In the genomic region with DNA sequence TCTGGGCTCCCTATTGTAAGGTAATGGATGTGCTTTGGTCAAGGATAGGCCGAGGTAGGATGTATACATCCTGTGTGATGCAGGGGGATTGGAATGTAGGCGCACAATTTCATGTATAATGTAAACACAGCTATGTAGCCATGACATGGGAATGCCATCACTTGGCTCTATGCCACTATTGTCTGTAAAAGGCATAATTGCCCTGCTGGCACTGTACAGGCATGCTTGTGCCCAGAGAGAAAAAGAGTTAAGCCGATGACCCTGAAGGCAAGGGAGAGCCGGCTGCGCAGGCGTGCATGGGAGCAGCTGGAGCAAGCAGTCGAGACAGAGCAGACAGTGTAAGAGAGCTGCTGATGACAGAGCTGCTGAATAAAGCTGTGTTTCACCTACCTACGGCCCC, we compare ENCODE assay signal across 23 cellular contexts.
DNase-seq lines count a peak whose midpoint lies in the region; ATAC-seq and TF ChIP-seq lines count a peak whose summit lies in the region.
"Had no signal": no experiment of that assay in that cellular context is flagged by ENCODE, and none has a peak within 500 bp of the region (broad histone marks: within the 10 kb centered on the region; RNA-seq: fewer than 3 reads in every experiment).

No MANE protein-coding gene starts in this region.

- POLR2A ChIA-PET in AG04450 (lab: Yijun Ruan, JAX), result no interaction called here

- DNase-seq in AG04450 (ENCODE audit: low read depth, low spot score) (peak; percentile 45), HS-5 (ENCODE audit: low read depth) (peak; percentile 67), SJCRH30 (peak; percentile 17 to 20), islet precursor cell (peak; percentile 63), SIG-M5 (lab: John Stamatoyannopoulos, UW) (no peak)
- DNase-seq in effector CD4-positive, alpha-beta T cell, result no peak
- DNase-seq in effector memory CD4-positive, alpha-beta T cell, result no peak
- DNase-seq: Calu3; CD4-positive, alpha-beta memory T cell; DMS79; GOT3; NCI-H1048; NCI-H1436; NCI-H2029; NCI-H2171 treated with DMSO at 0.1 percent for 48 hours; NCI-H446 treated with DMSO at 0.1 percent for 48 hours; NCI-H69; NK-92 treated with Interleukin-12 subunit alpha and Interleukin-12 subunit beta, amount 100 ng/mL, for 24 hours; OCI-M1; T-cell had no signal

- no peaks in the 10 kb centered on the region for H3K9me3 ChIP-seq in AG04450 (ENCODE audit: control insufficient read depth, insufficient read depth, low read length)
- no peaks in the 10 kb centered on the region for H3K9me3 ChIP-seq in SJCRH30 (replicated peaks)
- no peaks in the 10 kb centered on the region for H3K9me3 ChIP-seq in effector memory CD4-positive, alpha-beta T cell (ENCODE audit: control insufficient read depth, low read length)

- ATAC-seq in SK-N-SH treated with all-trans-retinoic acid at 6 μM for 48 hours, result no peak
- ATAC-seq: T-cell had no signal

- no peak for TF ChIP-seq CTCF in AG04450 (IDR thresholded peaks at IDR 0.05; ENCODE audit: low read depth, low read length)

- H3K4me1 ChIP-seq in SJCRH30, result no peaks in the 10 kb centered on the region
- H3K4me1 ChIP-seq in effector memory CD4-positive, alpha-beta T cell (ENCODE audit: control insufficient read depth, insufficient read depth, low read length, poor library complexity, severe bottlenecking), result no peaks in the 10 kb centered on the region

- CTCF ChIA-PET in AG04450 (lab: Charles Lee), result no interaction called here

- H3K27ac ChIP-seq in AG04450 (ENCODE audit: low read depth, low read length) (no peak overlapping the region), SJCRH30 (no peak overlapping the region)
- no peak overlapping the region for H3K27ac ChIP-seq in effector memory CD4-positive, alpha-beta T cell (ENCODE audit: insufficient read depth, low read length, poor library complexity, severe bottlenecking)
- H3K27ac ChIP-seq: KMS-11, SK-N-MC had no signal

- no peaks in the 10 kb centered on the region for H3K36me3 ChIP-seq in SJCRH30
- no peaks in the 10 kb centered on the region for H3K36me3 ChIP-seq in effector memory CD4-positive, alpha-beta T cell (ENCODE audit: control insufficient read depth, insufficient read depth, low read length)

- no peak overlapping the region for H3K4me3 ChIP-seq in AG04450 (ENCODE audit: low read depth, low read length)
- H3K4me3 ChIP-seq in SJCRH30, result no peak overlapping the region
- no peak overlapping the region for H3K4me3 ChIP-seq in effector memory CD4-positive, alpha-beta T cell (ENCODE audit: insufficient read depth, low read depth, low read length, poor library complexity, severe bottlenecking)
- H3K4me3 ChIP-seq: SK-N-MC had no signal

- H3K27me3 ChIP-seq in AG04450 (ENCODE audit: control insufficient read depth, insufficient read depth, low read length) (no peaks in the 10 kb centered on the region), SJCRH30 (no peaks in the 10 kb centered on the region)
- no peaks in the 10 kb centered on the region for H3K27me3 ChIP-seq in effector memory CD4-positive, alpha-beta T cell (replicated peaks; ENCODE audit: control insufficient read depth, insufficient read depth, low read length, poor library complexity, severe bottlenecking)

TF ChIP-seq in SK-N-SH treated with all-trans-retinoic acid at 6 μM for 48 hours, 23 proteins besides CTCF, POLR2A, EP300 and RAD21:
- no peak for TF ChIP-seq ESRRG (CRISPR knock-in tag; IDR thresholded peaks at IDR 0.05)
- TF ChIP-seq ZNF8 (CRISPR knock-in tag; IDR thresholded peaks at IDR 0.05), result no peak
- no peak for TF ChIP-seq ZC3H10 (CRISPR knock-in tag; IDR thresholded peaks at IDR 0.05)
- TF ChIP-seq TCF4 (CRISPR knock-in tag; IDR thresholded peaks at IDR 0.05; ENCODE audit: borderline replicate concordance), result no peak
- no peak for TF ChIP-seq GLIS3 (CRISPR knock-in tag; IDR thresholded peaks at IDR 0.05)
- TF ChIP-seq OSR1 (CRISPR knock-in tag; IDR thresholded peaks at IDR 0.05), result no peak
- no peak for TF ChIP-seq SNAI2 (CRISPR knock-in tag; IDR thresholded peaks at IDR 0.05)
- TF ChIP-seq ZNF565 (CRISPR knock-in tag; conservative IDR thresholded peaks at IDR 0.05; ENCODE audit: low read depth), result no peak
- TF ChIP-seq, protein P1, sequence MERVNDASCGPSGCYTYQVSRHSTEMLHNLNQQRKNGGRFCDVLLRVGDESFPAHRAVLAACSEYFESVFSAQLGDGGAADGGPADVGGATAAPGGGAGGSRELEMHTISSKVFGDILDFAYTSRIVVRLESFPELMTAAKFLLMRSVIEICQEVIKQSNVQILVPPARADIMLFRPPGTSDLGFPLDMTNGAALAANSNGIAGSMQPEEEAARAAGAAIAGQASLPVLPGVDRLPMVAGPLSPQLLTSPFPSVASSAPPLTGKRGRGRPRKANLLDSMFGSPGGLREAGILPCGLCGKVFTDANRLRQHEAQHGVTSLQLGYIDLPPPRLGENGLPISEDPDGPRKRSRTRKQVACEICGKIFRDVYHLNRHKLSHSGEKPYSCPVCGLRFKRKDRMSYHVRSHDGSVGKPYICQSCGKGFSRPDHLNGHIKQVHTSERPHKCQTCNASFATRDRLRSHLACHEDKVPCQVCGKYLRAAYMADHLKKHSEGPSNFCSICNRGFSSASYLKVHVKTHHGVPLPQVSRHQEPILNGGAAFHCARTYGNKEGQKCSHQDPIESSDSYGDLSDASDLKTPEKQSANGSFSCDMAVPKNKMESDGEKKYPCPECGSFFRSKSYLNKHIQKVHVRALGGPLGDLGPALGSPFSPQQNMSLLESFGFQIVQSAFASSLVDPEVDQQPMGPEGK (CRISPR knock-in tag; IDR thresholded peaks at IDR 0.05; ENCODE audit: borderline replicate concordance), result no peak
- TF ChIP-seq, protein P2, sequence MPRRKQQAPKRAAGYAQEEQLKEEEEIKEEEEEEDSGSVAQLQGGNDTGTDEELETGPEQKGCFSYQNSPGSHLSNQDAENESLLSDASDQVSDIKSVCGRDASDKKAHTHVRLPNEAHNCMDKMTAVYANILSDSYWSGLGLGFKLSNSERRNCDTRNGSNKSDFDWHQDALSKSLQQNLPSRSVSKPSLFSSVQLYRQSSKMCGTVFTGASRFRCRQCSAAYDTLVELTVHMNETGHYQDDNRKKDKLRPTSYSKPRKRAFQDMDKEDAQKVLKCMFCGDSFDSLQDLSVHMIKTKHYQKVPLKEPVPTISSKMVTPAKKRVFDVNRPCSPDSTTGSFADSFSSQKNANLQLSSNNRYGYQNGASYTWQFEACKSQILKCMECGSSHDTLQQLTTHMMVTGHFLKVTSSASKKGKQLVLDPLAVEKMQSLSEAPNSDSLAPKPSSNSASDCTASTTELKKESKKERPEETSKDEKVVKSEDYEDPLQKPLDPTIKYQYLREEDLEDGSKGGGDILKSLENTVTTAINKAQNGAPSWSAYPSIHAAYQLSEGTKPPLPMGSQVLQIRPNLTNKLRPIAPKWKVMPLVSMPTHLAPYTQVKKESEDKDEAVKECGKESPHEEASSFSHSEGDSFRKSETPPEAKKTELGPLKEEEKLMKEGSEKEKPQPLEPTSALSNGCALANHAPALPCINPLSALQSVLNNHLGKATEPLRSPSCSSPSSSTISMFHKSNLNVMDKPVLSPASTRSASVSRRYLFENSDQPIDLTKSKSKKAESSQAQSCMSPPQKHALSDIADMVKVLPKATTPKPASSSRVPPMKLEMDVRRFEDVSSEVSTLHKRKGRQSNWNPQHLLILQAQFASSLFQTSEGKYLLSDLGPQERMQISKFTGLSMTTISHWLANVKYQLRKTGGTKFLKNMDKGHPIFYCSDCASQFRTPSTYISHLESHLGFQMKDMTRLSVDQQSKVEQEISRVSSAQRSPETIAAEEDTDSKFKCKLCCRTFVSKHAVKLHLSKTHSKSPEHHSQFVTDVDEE (CRISPR knock-in tag; IDR thresholded peaks at IDR 0.05), result no peak
- TF ChIP-seq RARB (CRISPR knock-in tag; IDR thresholded peaks at IDR 0.05), result no peak
- TF ChIP-seq CSDC2 (CRISPR knock-in tag; IDR thresholded peaks at IDR 0.05), result no peak
- no peak for TF ChIP-seq CSRNP3 (CRISPR knock-in tag; IDR thresholded peaks at IDR 0.05)
- no peak for TF ChIP-seq ZFP30 (CRISPR knock-in tag; IDR thresholded peaks at IDR 0.05)
- TF ChIP-seq ARNTL (CRISPR knock-in tag; IDR thresholded peaks at IDR 0.05; ENCODE audit: borderline replicate concordance, low read depth), result no peak
- TF ChIP-seq, protein P3, sequence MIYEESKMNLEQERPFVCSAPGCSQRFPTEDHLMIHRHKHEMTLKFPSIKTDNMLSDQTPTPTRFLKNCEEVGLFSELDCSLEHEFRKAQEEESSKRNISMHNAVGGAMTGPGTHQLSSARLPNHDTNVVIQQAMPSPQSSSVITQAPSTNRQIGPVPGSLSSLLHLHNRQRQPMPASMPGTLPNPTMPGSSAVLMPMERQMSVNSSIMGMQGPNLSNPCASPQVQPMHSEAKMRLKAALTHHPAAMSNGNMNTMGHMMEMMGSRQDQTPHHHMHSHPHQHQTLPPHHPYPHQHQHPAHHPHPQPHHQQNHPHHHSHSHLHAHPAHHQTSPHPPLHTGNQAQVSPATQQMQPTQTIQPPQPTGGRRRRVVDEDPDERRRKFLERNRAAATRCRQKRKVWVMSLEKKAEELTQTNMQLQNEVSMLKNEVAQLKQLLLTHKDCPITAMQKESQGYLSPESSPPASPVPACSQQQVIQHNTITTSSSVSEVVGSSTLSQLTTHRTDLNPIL (CRISPR knock-in tag; IDR thresholded peaks at IDR 0.05; ENCODE audit: low read depth), result no peak
- no peak for TF ChIP-seq ZFP3 (CRISPR knock-in tag; IDR thresholded peaks at IDR 0.05)
- no peak for TF ChIP-seq ISL1 (CRISPR knock-in tag; IDR thresholded peaks at IDR 0.05)
- no peak for TF ChIP-seq PPARA (CRISPR knock-in tag; IDR thresholded peaks at IDR 0.05; ENCODE audit: borderline replicate concordance)

Comparison
In these comparisons a context has a peak if more than half of its experiments do, and no peak if none do; other contexts are left out.
1. DNase-seq: peak in AG04450 (single experiment), HS-5 (single experiment), SJCRH30 (2 of 2) and islet precursor cell (single experiment); none in SIG-M5 (single experiment), effector CD4-positive, alpha-beta T cell (single experiment) and effector memory CD4-positive, alpha-beta T cell (0 of 3).